Comparison of ENCODE assay signal across 8 cellular contexts in the genomic region with DNA sequence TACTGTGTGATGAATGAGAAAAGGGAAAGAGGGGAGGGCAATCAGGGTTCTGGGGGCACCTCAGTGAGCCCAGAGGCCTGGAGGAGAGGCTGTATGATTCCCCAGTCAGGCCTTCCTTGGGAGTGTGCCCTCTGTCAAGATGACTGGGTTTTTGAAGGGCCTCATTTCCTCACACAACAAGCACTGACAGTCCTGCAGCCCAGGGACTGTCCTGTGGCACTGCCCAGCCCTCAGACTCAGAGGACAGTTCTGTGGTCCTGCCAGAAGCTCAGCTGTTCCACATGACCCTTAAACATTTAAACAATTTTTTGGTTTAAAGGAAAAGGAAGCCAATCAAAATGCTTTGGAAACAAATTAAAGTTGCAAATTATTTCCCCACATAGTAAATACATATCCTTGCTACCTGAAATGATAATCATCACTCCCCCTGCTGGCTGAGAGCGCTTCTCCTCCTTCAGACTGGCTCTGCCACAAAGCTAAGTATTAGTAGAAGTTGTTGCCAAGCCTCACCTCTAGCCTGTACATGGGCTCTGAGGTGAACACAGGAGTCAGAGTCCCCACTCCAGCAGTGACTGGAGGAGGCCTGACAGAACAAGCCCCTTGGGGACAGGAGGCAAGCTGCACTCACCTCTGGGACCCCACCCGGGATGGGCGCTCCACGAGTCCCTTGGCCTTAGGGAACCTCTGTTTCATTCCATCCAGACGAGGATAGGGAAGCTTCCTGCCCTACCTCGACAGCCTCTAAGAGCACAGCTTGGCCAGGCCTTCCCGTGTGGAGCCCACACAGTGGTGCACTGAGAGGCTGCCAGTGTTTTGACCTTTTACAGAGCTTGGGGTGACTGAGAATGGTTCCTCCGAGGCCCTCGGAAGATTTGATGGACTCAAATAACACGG.
DNase-seq lines count a peak whose midpoint lies in the region; ATAC-seq and TF ChIP-seq lines count a peak whose summit lies in the region.

No MANE protein-coding gene starts in this region.

- in situ Hi-C loops in gastrocnemius medialis (cut with MboI; ENCODE audit: low sequenced_read_pairs in 4 of 4): no loop called here

- ATAC-seq in gastrocnemius medialis (peak in 1 of 2 donors; percentile 66), HG02973 (IDR thresholded peaks at IDR 0.05; ENCODE audit: unreplicated experiment) (no peak)

- H3K27me3 Mint-ChIP-seq in T-helper 2 cell treated with Interferon-gamma antibody and Interleukin-4, amounts not matched to agents 5 μg/mL and 100 μg/mL, for 36 hours (ENCODE audit: low read depth): no peaks in the 10 kb centered on the region

- H3K27ac Mint-ChIP-seq in T-helper 2 cell treated with Interferon-gamma antibody and Interleukin-4, amounts not matched to agents 5 μg/mL and 100 μg/mL, for 36 hours: no peak overlapping the region

- no peak overlapping the region for H3K4me3 Mint-ChIP-seq in T-helper 2 cell treated with Interferon-gamma antibody and Interleukin-4, amounts not matched to agents 5 μg/mL and 100 μg/mL, for 36 hours

- DNase-seq in T-helper 2 cell (peak in 3 of 5 experiments; percentile 11 to 56 (median 24)), NCI-H146 treated with DMSO at 0.1 percent for 48 hours (lab: John Stamatoyannopoulos, UW; ENCODE audit: unreplicated experiment) (peak; percentile 18), head of caudate nucleus (peak in 34 of 42 donors; percentile 22 to 78 (median 56)), gastrocnemius medialis (peak in 1 of 2 donors; percentile 38), HuH-7 (ENCODE audit: low spot score) (no peak)
- no peak for DNase-seq in T-helper 2 cell treated with Interferon-gamma antibody and Interleukin-4, amounts not matched to agents 5 μg/mL and 100 μg/mL, for 36 hours (ENCODE audit: low spot score)
- peak; percentile 53 for DNase-seq in activated T-cell treated with anti-CD3 and anti-CD28 coated beads, Interleukin-2, amount 50 U/mL, for 1 hour

- no peaks in the 10 kb centered on the region for H3K27me3 ChIP-seq in gastrocnemius medialis

- TF ChIP-seq CTCF in gastrocnemius medialis (IDR thresholded peaks at IDR 0.05 in 4 of 5, conservative IDR thresholded peaks at IDR 0.05 in 1 of 5): peak in 4 of 5 experiments; percentile 53 to 60 (median 56)

- peaks cover 0 to 21% of the 10 kb centered on the region in 2 donors for H3K36me3 ChIP-seq in gastrocnemius medialis

- peaks cover 21% of the 10 kb centered on the region for H3K36me3 Mint-ChIP-seq in T-helper 2 cell treated with Interferon-gamma antibody and Interleukin-4, amounts not matched to agents 5 μg/mL and 100 μg/mL, for 36 hours (ENCODE audit: low read depth)

- H3K9me3 Mint-ChIP-seq in T-helper 2 cell treated with Interferon-gamma antibody and Interleukin-4, amounts not matched to agents 5 μg/mL and 100 μg/mL, for 36 hours: peaks cover 16% of the 10 kb centered on the region

- no peaks in the 10 kb centered on the region for H3K4me1 ChIP-seq in gastrocnemius medialis

- intact Hi-C loops in head of caudate nucleus (cut with DNase I): no loop called here
- intact Hi-C loops in gastrocnemius medialis (cut with DNase I; ENCODE audit: low total_unique reads): loop anchor here (1.0 kb wide), 1 partner anchor 367 kb away; no protein-coding TSS in a partner anchor

- H3K9me3 ChIP-seq in gastrocnemius medialis: peaks cover 0 to 15% (median 0%) of the 10 kb centered on the region in 3 donors

- no peak overlapping the region for H3K27ac ChIP-seq in gastrocnemius medialis

- no peak overlapping the region for H3K4me3 ChIP-seq in gastrocnemius medialis

- TF ChIP-seq POLR2A in gastrocnemius medialis (IDR thresholded peaks at IDR 0.05): no peak

- peaks cover 7% of the 10 kb centered on the region for H3K4me1 Mint-ChIP-seq in T-helper 2 cell treated with Interferon-gamma antibody and Interleukin-4, amounts not matched to agents 5 μg/mL and 100 μg/mL, for 36 hours (ENCODE audit: low read depth)

Comparison
In these comparisons a context has a peak if more than half of its experiments do, and no peak if none do; other contexts are left out.
1. DNase-seq: peak in T-helper 2 cell (3 of 5), NCI-H146 treated with DMSO at 0.1 percent for 48 hours (single experiment), activated T-cell treated with anti-CD3 and anti-CD28 coated beads, Interleukin-2, amount 50 U/mL, for 1 hour (single experiment) and head of caudate nucleus (34 of 42); none in T-helper 2 cell treated with Interferon-gamma antibody and Interleukin-4, amounts not matched to agents 5 μg/mL and 100 μg/mL, for 36 hours (single experiment) and HuH-7 (single experiment).